Comparison of ENCODE assay signal across 9 cellular contexts in the genomic region with DNA sequence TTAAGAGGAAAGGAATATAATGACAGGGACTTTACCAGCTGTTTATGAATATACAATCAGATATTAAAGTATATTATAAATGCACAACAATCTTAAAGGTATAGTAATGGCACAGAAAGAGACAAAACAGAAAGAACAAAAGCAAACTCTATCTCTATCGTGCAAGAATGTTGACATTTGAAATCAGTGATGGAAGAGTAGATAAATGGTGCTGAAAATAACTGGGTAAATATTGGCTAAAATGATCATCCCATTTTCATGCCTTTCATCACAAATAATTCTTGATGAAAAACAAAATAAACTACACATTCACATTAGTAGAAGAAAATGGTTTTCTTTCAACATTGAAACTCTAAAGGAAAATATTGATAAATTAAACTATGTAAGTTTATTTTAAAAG.
"Had no signal": no experiment of that assay in that cellular context is flagged by ENCODE, and none has a peak within 500 bp of the region (broad histone marks: within the 10 kb centered on the region; RNA-seq: fewer than 3 reads in every experiment).

No MANE protein-coding gene starts in this region.

- H3K9me3 ChIP-seq: HAP-1 had no signal

- H2AFZ ChIP-seq: GM23338 had no signal

- FAIRE-seq: H1, HTR-8/SVneo had no signal

- H3K4me1 ChIP-seq: HAP-1 had no signal

- H3K27ac ChIP-seq: KMS-11 had no signal

- H3K36me3 ChIP-seq: HAP-1 had no signal

- H3K4me2 ChIP-seq: GM23338, KMS-11 had no signal

- DNase-seq: H7, HFFc6, KBM-7 had no signal

- H3K4me3 ChIP-seq: GM23338, HAP-1 had no signal

- H3K9ac ChIP-seq: KMS-11 had no signal

- ATAC-seq: GM23338, HCT116 had no signal
